Comparison of ENCODE assay signal across 14 cellular contexts in the genomic region with DNA sequence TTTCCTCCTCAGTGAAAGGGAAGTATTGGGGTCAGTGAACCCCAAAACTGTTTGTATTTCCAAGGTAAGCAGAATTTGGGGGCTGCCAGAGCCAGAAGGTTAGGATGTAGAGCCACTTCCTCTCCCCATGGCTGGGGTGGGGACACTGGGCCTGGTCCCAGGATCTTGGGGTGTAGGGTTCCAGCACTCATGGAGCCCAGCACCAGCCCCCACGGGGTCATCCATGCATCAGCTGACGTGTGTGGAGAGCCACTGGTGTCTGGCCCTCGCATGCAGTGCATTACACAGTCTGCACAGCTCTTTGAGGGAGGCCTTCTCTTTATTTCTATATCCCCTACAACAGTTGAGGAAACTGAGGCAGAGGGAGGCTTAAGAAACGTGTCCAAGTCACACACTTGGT.
DNase-seq lines count a peak whose midpoint lies in the region; ATAC-seq and TF ChIP-seq lines count a peak whose summit lies in the region.
"Had no signal": no experiment of that assay in that cellular context is flagged by ENCODE, and none has a peak within 500 bp of the region (broad histone marks: within the 10 kb centered on the region; RNA-seq: fewer than 3 reads in every experiment).

No MANE protein-coding gene starts in this region.

- no peak overlapping the region for H2AFZ ChIP-seq in smooth muscle cell (ENCODE audit: low read depth)
- no peak overlapping the region for H2AFZ ChIP-seq in PC-3 (ENCODE audit: low read length)

- H3K9me3 ChIP-seq in Caco-2 (no peaks in the 10 kb centered on the region), body of pancreas (no peaks in the 10 kb centered on the region), mesodermal cell (ENCODE audit: control insufficient read depth, low read length) (no peaks in the 10 kb centered on the region), smooth muscle cell (replicated peaks; ENCODE audit: low read depth) (no peaks in the 10 kb centered on the region), PC-3 (ENCODE audit: low read length) (no peaks in the 10 kb centered on the region)

- peaks cover 46% of the 10 kb centered on the region for H3K4me1 ChIP-seq in Caco-2
- H3K4me1 ChIP-seq in body of pancreas, result peaks cover 75% of the 10 kb centered on the region
- peaks cover 50% of the 10 kb centered on the region for H3K4me1 ChIP-seq in mesodermal cell (ENCODE audit: control insufficient read depth, insufficient read depth, low read length, poor library complexity, severe bottlenecking)
- peaks cover 38% of the 10 kb centered on the region for H3K4me1 ChIP-seq in smooth muscle cell (ENCODE audit: low read depth)
- peaks cover 65% of the 10 kb centered on the region for H3K4me1 ChIP-seq in PC-3 (ENCODE audit: insufficient read depth, low read length)

- no peak for DNase-seq in Caco-2
- no peak for DNase-seq in body of pancreas
- DNase-seq in smooth muscle cell (lab: John Stamatoyannopoulos, UW; ENCODE audit: unreplicated experiment), result no peak
- no peak for DNase-seq in PC-3
- no peak for DNase-seq in posterior vena cava (ENCODE audit: low spot score)
- no peak for DNase-seq in lower leg skin (ENCODE audit: low spot score in 2 of 2)
- DNase-seq in stimulated activated CD4-positive, alpha-beta T cell treated with anti-CD3 and anti-CD28 coated beads, Interleukin-1b, Interleukin-23, amount 100 ng/mL, for 48 hours, result no peak
- DNase-seq: activated CD4-positive, alpha-beta T cell treated with anti-CD3 and anti-CD28 coated beads, Interleukin-2, amount 50 U/mL, for 4 hours; AML-193; DMS79 treated with DMSO at 0.1 percent for 48 hours; NCI-H526 treated with DMSO at 0.1 percent for 48 hours had no signal

- H3K27me3 Mint-ChIP-seq in Caco-2 (ENCODE audit: insufficient read depth, unreplicated experiment), result no peaks in the 10 kb centered on the region

- H3K27ac ChIP-seq in body of pancreas (peak overlapping the region; percentile 25 to 92 (median 85)), mesodermal cell (ENCODE audit: low read depth, low read length, severe bottlenecking) (peak overlapping the region; percentile 95), smooth muscle cell (ENCODE audit: low read depth) (peak overlapping the region; percentile 89), PC-3 (ENCODE audit: low read length) (no peak overlapping the region)
- H3K27ac ChIP-seq: epithelial cell of prostate had no signal

- H4K20me1 ChIP-seq in smooth muscle cell (ENCODE audit: low read depth) (peaks cover 83% of the 10 kb centered on the region), PC-3 (ENCODE audit: low read length) (no peaks in the 10 kb centered on the region)

- intact Hi-C loops in Caco-2 (cut with micrococcal nuclease; ENCODE audit: unreplicated experiment) (no loop called here), body of pancreas (cut with DNase I) (no loop called here), PC-3 (cut with micrococcal nuclease) (no loop called here), posterior vena cava (cut with DNase I) (no loop called here), lower leg skin (cut with DNase I; ENCODE audit: low total_unique reads) (no loop called here)

- TF ChIP-seq POLR2A in body of pancreas (IDR thresholded peaks at IDR 0.05) (no peak), lower leg skin (IDR thresholded peaks at IDR 0.05) (no peak)

- H3K9me2 ChIP-seq in PC-3 (replicated peaks; ENCODE audit: low read length), result no peaks in the 10 kb centered on the region

- POLR2A ChIA-PET in Caco-2 (lab: Charles Lee) (no interaction called here), PC-3 (lab: Charles Lee; ENCODE audit: unreplicated experiment) (no interaction called here)

- H3K36me3 Mint-ChIP-seq in Caco-2 (ENCODE audit: insufficient read depth, unreplicated experiment), result peaks cover 48% of the 10 kb centered on the region

- H3K4me2 ChIP-seq in smooth muscle cell, result peak overlapping the region; percentile 6
- no peak overlapping the region for H3K4me2 ChIP-seq in PC-3 (ENCODE audit: low read length)

- peaks cover 2% of the 10 kb centered on the region for H3K36me3 ChIP-seq in Caco-2 (ENCODE audit: control insufficient read depth, insufficient read depth, low read length)
- H3K36me3 ChIP-seq in body of pancreas (replicated peaks in 1 of 2; ENCODE audit: insufficient read depth in 1 of 2, low read depth in 2 of 2), result no peaks in the 10 kb centered on the region
- peaks cover 61% of the 10 kb centered on the region for H3K36me3 ChIP-seq in mesodermal cell (ENCODE audit: control insufficient read depth, insufficient read depth, low read length)
- no peaks in the 10 kb centered on the region for H3K36me3 ChIP-seq in smooth muscle cell (ENCODE audit: low read depth)
- H3K36me3 ChIP-seq in PC-3 (ENCODE audit: low read depth, low read length), result no peaks in the 10 kb centered on the region

- CTCF ChIA-PET in Caco-2 (lab: Charles Lee) (no interaction called here), PC-3 (lab: Charles Lee) (interaction anchor here (1.6 to 2.4 kb wide), 2 partner anchors 32 to 35 kb away, joined by 7 to 8 read pairs; no protein-coding TSS in a partner anchor)

- H3K27me3 ChIP-seq in Caco-2 (replicated peaks; ENCODE audit: control insufficient read depth, insufficient read depth, low read length) (no peaks in the 10 kb centered on the region), body of pancreas (no peaks in the 10 kb centered on the region), smooth muscle cell (ENCODE audit: low read depth) (no peaks in the 10 kb centered on the region), PC-3 (ENCODE audit: low read length) (no peaks in the 10 kb centered on the region)

- H3K4me3 ChIP-seq in Caco-2 (ENCODE audit: low read depth, low read length) (no peak overlapping the region), body of pancreas (no peak overlapping the region), mesodermal cell (ENCODE audit: extremely low read depth, insufficient read depth, low read length, poor library complexity, severe bottlenecking) (no peak overlapping the region), smooth muscle cell (no peak overlapping the region), PC-3 (ENCODE audit: low read length) (no peak overlapping the region), lower leg skin (ENCODE audit: low read depth, poor library complexity, severe bottlenecking) (no peak overlapping the region)

- H3F3A ChIP-seq in smooth muscle cell (ENCODE audit: low read depth), result peaks cover 6% of the 10 kb centered on the region
- no peaks in the 10 kb centered on the region for H3F3A ChIP-seq in PC-3 (ENCODE audit: low read length, unreplicated experiment)

- peaks cover 38% of the 10 kb centered on the region for H3K4me1 Mint-ChIP-seq in Caco-2 (ENCODE audit: low read depth, unreplicated experiment)

- H3K9ac ChIP-seq in smooth muscle cell (ENCODE audit: low read depth) (no peak overlapping the region), PC-3 (ENCODE audit: low read length) (no peak overlapping the region)

- H3K27ac Mint-ChIP-seq in Caco-2 (ENCODE audit: unreplicated experiment), result peak overlapping the region; percentile 96
- H3K27ac Mint-ChIP-seq: activated T-helper 2 cell treated with anti-CD3 and anti-CD28 coated beads, Interferon-gamma antibody, Interleukin-2, Interleukin-4, amounts not matched to agents 10 μg/mL and 5 μg/mL and 100 μg/mL, durations not matched to agents 14 hours and 24 hours and 36 hours had no signal

- ATAC-seq in body of pancreas (no peak), PC-3 (no peak)

- H3K9me3 Mint-ChIP-seq in Caco-2 (ENCODE audit: unreplicated experiment), result no peaks in the 10 kb centered on the region
- H3K9me3 Mint-ChIP-seq: activated T-helper 2 cell treated with anti-CD3 and anti-CD28 coated beads, Interferon-gamma antibody, Interleukin-2, Interleukin-4, amounts not matched to agents 10 μg/mL and 5 μg/mL and 100 μg/mL, durations not matched to agents 14 hours and 24 hours and 36 hours had no signal

- H3K79me2 ChIP-seq in smooth muscle cell (ENCODE audit: low read depth) (peaks cover 53% of the 10 kb centered on the region), PC-3 (ENCODE audit: low read length) (peaks cover 56% of the 10 kb centered on the region)

- TF ChIP-seq CTCF in Caco-2 (IDR thresholded peaks at IDR 0.05; ENCODE audit: insufficient read depth in 1 of 2, low read depth in 1 of 2, low read length in 1 of 2, severe bottlenecking in 1 of 2, unreplicated experiment in 1 of 2) (no peak), body of pancreas (IDR thresholded peaks at IDR 0.05) (no peak), smooth muscle cell (IDR thresholded peaks at IDR 0.05; ENCODE audit: borderline replicate concordance, insufficient read depth, poor library complexity, severe bottlenecking) (no peak), PC-3 (conservative IDR thresholded peaks at IDR 0.05; ENCODE audit: low read depth, low read length) (no peak), lower leg skin (IDR thresholded peaks at IDR 0.05) (no peak)

- no TSS peak for BruUV-seq in Caco-2 (replicated peaks; lab: Mats Ljungman, UMichigan)
- BruUV-seq in PC-3 (replicated peaks; lab: Mats Ljungman, UMichigan), result no TSS peak

- H3K4me3 Mint-ChIP-seq in Caco-2 (ENCODE audit: unreplicated experiment), result no peak overlapping the region

- 83 to 87% methylated on average over 4 of the region's 4 CpGs for WGBS in body of pancreas, 2 donors
- 95 to 100% methylated on average over 3 to 4 of the region's 4 CpGs for WGBS in mesodermal cell (ENCODE audit: insufficient coverage in 2 of 2), 2 experiments
- 82% methylated on average over 4 of the region's 4 CpGs for WGBS in smooth muscle cell (ENCODE audit: low lambda C conversion rate)
- 65 to 74% methylated on average over 4 of the region's 4 CpGs for WGBS in lower leg skin, 2 donors
